In genomic region chr12:121796855-121797751, GRCh38 we compare ENCODE assay signal across 8 cellular contexts. TPM values are rescaled to one million over a fixed set of nuclear protein-coding genes. Genes with fewer than 3 reads are reported as not detected.
DNase-seq lines count a peak whose midpoint lies in the region; ATAC-seq, FAIRE-seq and TF ChIP-seq lines count a peak whose summit lies in the region.

No MANE protein-coding gene starts in this region.

- H4K91ac ChIP-seq in H1 (replicated peaks; ENCODE audit: insufficient read length, low read length): peak overlapping the region; percentile 10

- peaks cover 9 to 16% of the 10 kb centered on the region in 2 experiments for H4K20me1 ChIP-seq in H1 (replicated peaks in 1 of 2; ENCODE audit: control insufficient read depth in 1 of 2, insufficient read depth in 2 of 2, low read length in 2 of 2)

- H2BK5ac ChIP-seq in H1 (ENCODE audit: low read depth, low read length): peak overlapping the region; percentile 84

- peaks cover 11 to 43% (median 23%) of the 10 kb centered on the region in 4 experiments for H3K4me1 ChIP-seq in H1 (replicated peaks in 1 of 4; ENCODE audit: control insufficient read depth in 3 of 4, insufficient read depth in 4 of 4, low read length in 3 of 4)

- H3K4me2 ChIP-seq in H1 (ENCODE audit: insufficient read depth in 1 of 2, low read depth in 2 of 2, low read length in 2 of 2): peak overlapping the region; percentile 66 to 92

- no peak overlapping the region; the same call in 1 of the 2 replicates for H4K8ac ChIP-seq in H1 (ENCODE audit: extremely low read depth, insufficient read depth, low read length)

- H2BK120ac ChIP-seq in H1 (replicated peaks; ENCODE audit: low read depth, low read length): no peak overlapping the region

- CTCF ChIA-PET in H1 (lab: Charles Lee; ENCODE audit: partially characterized antibody): interaction anchor here (0.8 to 18.2 kb wide), 10 partner anchors 11 to 257 kb away, joined by 3 to 363 read pairs (median 74); partner anchors contain the start of genes PSMD9 and SETD1B

- H3K9ac ChIP-seq in H1 (replicated peaks in 1 of 4; ENCODE audit: extremely low read depth in 1 of 4, low read depth in 3 of 4, low read length in 3 of 4): peak overlapping the region in 1 of 4 experiments; percentile 8; a peak in 2 of 7 replicates

- WGBS in H1 (ENCODE audit: extremely low coverage in 1 of 2, insufficient coverage in 1 of 2, insufficient read length in 1 of 2, insufficient replicate concordance in 2 of 2, low coverage in 1 of 2, low lambda C conversion rate in 2 of 2, missing lambda C conversion rate in 1 of 2), 2 experiments: 34% methylated on average over 36 of the region's 39 CpGs; no CpG with 5 or more reads in 1 of the 2 experiments
- WGBS in lower leg skin, 2 donors: 15 to 17% methylated on average over 31 to 39 of the region's 39 CpGs

- TF ChIP-seq POLR2A in H1 (IDR thresholded peaks at IDR 0.05; ENCODE audit: control extremely low read depth in 1 of 2, low read depth in 2 of 2, low read length in 2 of 2) (peak in 1 of 2 experiments; percentile 37; a peak in 1 of 3 replicates), lower leg skin (IDR thresholded peaks at IDR 0.05) (no peak), GM12892 (IDR thresholded peaks at IDR 0.05; ENCODE audit: low read depth, low read length) (no peak)

- H3K4ac ChIP-seq in H1 (replicated peaks; ENCODE audit: insufficient read length, low read depth, low read length): no peak overlapping the region

- peak overlapping the region in 3 of 4 experiments; percentile 14 to 47 (median 32); a peak in 3 of 8 replicates for H3K4me3 ChIP-seq in H1 (ENCODE audit: extremely low read depth in 1 of 4, insufficient read depth in 2 of 4, low read depth in 3 of 4, low read length in 4 of 4)
- no peak overlapping the region for H3K4me3 ChIP-seq in lower leg skin (ENCODE audit: low read depth, poor library complexity, severe bottlenecking)

- H3K14ac ChIP-seq in H1 (ENCODE audit: insufficient read length): no peak overlapping the region

- DNase-seq in AG20443 (ENCODE audit: low spot score) (peak; percentile 91), HT1080 (ENCODE audit: low read depth) (peak; percentile 90), SHP77 treated with DMSO at 0.1 percent for 48 hours (lab: John Stamatoyannopoulos, UW) (peak; percentile 93), H1 (ENCODE audit: low read depth in 1 of 2, low spot score in 2 of 2) (peak; percentile 79 to 87), lower leg skin (ENCODE audit: low spot score in 2 of 2) (peak; percentile 89 to 98), stromal cell of bone marrow (ENCODE audit: low read depth) (peak; percentile 75), GM12892 (ENCODE audit: insufficient read length) (no peak)

- H2BK12ac ChIP-seq in H1 (ENCODE audit: low read depth, low read length): 0 out of 2 replicates have a peak overlapping the region, but pooled peaks have one; percentile 50

- peaks cover 0 to 32% of the 10 kb centered on the region in 2 experiments; a peak in 2 of 4 replicates for H3K79me2 ChIP-seq in H1 (ENCODE audit: control insufficient read depth in 1 of 2, insufficient read depth in 2 of 2, low read length in 2 of 2)

- FAIRE-seq in H1 (lab: Jason Lieb, UNC) (no peak), GM12892 (lab: Jason Lieb, UNC) (no peak)

- intact Hi-C loops in lower leg skin (cut with DNase I; ENCODE audit: low total_unique reads): no loop called here

- peaks cover 24% of the 10 kb centered on the region; the same call in 1 of the 2 replicates for H3K23me2 ChIP-seq in H1 (ENCODE audit: low read depth, low read length)

- TF ChIP-seq CTCF in H1 (IDR thresholded peaks at IDR 0.05; ENCODE audit: control extremely low read depth in 1 of 3, insufficient read depth in 1 of 3, low read depth in 1 of 3, low read length in 3 of 3) (peak in 2 of 3 experiments; percentile 36 to 37; a peak in 3 of 4 replicates), lower leg skin (IDR thresholded peaks at IDR 0.05) (no peak)

- H3K23ac ChIP-seq in H1 (ENCODE audit: insufficient read length): no peak overlapping the region

- ATAC-seq in HG03565 (IDR thresholded peaks at IDR 0.05; ENCODE audit: unreplicated experiment): no peak

- no peak overlapping the region for H3K56ac ChIP-seq in H1 (replicated peaks; ENCODE audit: insufficient read length, low read depth, low read length)

- peak overlapping the region; percentile 95; the same call in 1 of the 2 replicates for H2BK20ac ChIP-seq in H1 (ENCODE audit: low read length)

- H2AK5ac ChIP-seq in H1 (ENCODE audit: low read depth, low read length): no peak overlapping the region

- H3K79me1 ChIP-seq in H1 (ENCODE audit: low read depth, low read length): 0 out of 2 replicates have a peak, but pooled peaks cover 9% of the 10 kb centered on the region

- no peaks in the 10 kb centered on the region for H3K9me3 ChIP-seq in H1 (ENCODE audit: insufficient read depth in 2 of 2, low read depth in 1 of 2, low read length in 1 of 2)

- H3K36me3 ChIP-seq in H1 (ENCODE audit: control insufficient read depth in 2 of 4, insufficient read depth in 4 of 4, low read length in 3 of 4): peaks cover 0 to 16% (median 3%) of the 10 kb centered on the region in 4 experiments; a peak in 4 of 8 replicates

- no peak for TF ChIP-seq EP300 in H1 (IDR thresholded peaks at IDR 0.05; ENCODE audit: borderline replicate concordance in 1 of 2, low read depth in 2 of 2, low read length in 2 of 2)

- peak overlapping the region; percentile 75; the same call in 1 of the 2 replicates for H2BK15ac ChIP-seq in H1 (ENCODE audit: low read length)

- POLR2A ChIA-PET in H1 (lab: Charles Lee; ENCODE audit: partially characterized antibody): interaction anchor here (0.8 to 34.9 kb wide), 10 partner anchors 3 to 212 kb away, joined by 3 to 958 read pairs (median 8); partner anchors contain the start of genes PSMD9, RHOF and SETD1B

- H2AFZ ChIP-seq in H1 (ENCODE audit: low read length): no peak overlapping the region

- peak overlapping the region; percentile 60 for H4K5ac ChIP-seq in H1 (ENCODE audit: insufficient read length, low read depth, low read length)

- peak overlapping the region; percentile 68 for H3K18ac ChIP-seq in H1 (ENCODE audit: extremely low read depth, low read length)

- peak in 1 of 2 experiments; percentile 26; a peak in 1 of 4 replicates for TF ChIP-seq RAD21 in H1 (IDR thresholded peaks at IDR 0.05 in 1 of 2, conservative IDR thresholded peaks at IDR 0.05 in 1 of 2; ENCODE audit: low read depth in 2 of 2, low read length in 2 of 2)

- H3K27ac ChIP-seq in H1 (ENCODE audit: low read depth, low read length): 0 out of 2 replicates have a peak overlapping the region, but pooled peaks have one; percentile 13

- H3K27me3 ChIP-seq in H1 (replicated peaks in 1 of 4; ENCODE audit: control insufficient read depth in 3 of 4, extremely low read depth in 1 of 4, insufficient read depth in 3 of 4, low read length in 3 of 4): 0 out of 7 replicates have a peak, but pooled peaks cover 0 to 2% (median 0%) of the 10 kb centered on the region in 4 experiments

TF ChIP-seq in H1, 55 proteins besides CTCF, POLR2A, EP300 and RAD21 (continues in another document):
- TF ChIP-seq TBP (IDR thresholded peaks at IDR 0.05; ENCODE audit: low read depth, low read length) (peak; percentile 28; the same call in 1 of the 2 replicates), SIN3A (conservative IDR thresholded peaks at IDR 0.05 in 1 of 2, IDR thresholded peaks at IDR 0.05 in 1 of 2; ENCODE audit: low read depth in 1 of 2, low read length in 2 of 2) (0 out of 4 replicates have a peak, but pooled peaks of 1 of the 2 experiments have one; percentile 37), HDAC6 (IDR thresholded peaks at IDR 0.05; ENCODE audit: low read depth, low read length) (no peak), E2F6 (IDR thresholded peaks at IDR 0.05) (no peak), CREB1 (IDR thresholded peaks at IDR 0.05) (peak; percentile 22; the same call in 1 of the 2 replicates), CHD1 (IDR thresholded peaks at IDR 0.05; ENCODE audit: low read depth, low read length) (no peak), BRCA1 (IDR thresholded peaks at IDR 0.05; ENCODE audit: low read depth, low read length) (no peak), ASH2L (IDR thresholded peaks at IDR 0.05; ENCODE audit: low read length) (peak; percentile 21)

RNA-seq across cellular contexts. Expression of gene RHOF, which starts 3.6 kb away (rescaled TPM):
- total RNA-seq in HT1080 (2014; rRNA removed; shearing (Covaris generic)): 31.4 and 39.9 TPM in 2 replicates
- polyA plus RNA-seq in HT1080 (2015; cell fraction: cytosol; rRNA removed): 45.1 and 53.0 TPM in 2 replicates
- polyA plus RNA-seq in HT1080 (2015; cell fraction: nucleus; rRNA removed): 29.1 and 33.7 TPM in 2 replicates
- 31.0 and 31.9 TPM in 2 replicates for total RNA-seq in H1 (2021; fragmentation: NEBNext Ultra II Directional; extraction: Animal tissue kit (Norgen Biotek cat#: 25700))
- 23.8 and 33.2 TPM in 2 replicates for polyA plus RNA-seq in H1 (2011; rRNA removed)
- polyA plus RNA-seq in H1 (2011; cell fraction: cytosol; rRNA removed): 24.2 TPM
- polyA plus RNA-seq in H1 (2011; cell fraction: nucleus; rRNA removed): 46.5 TPM
- polyA plus RNA-seq in H1 (2012, experiment 1 of 2): 13.3 to 22.8 TPM (median 17.1 TPM) in 4 replicates
- polyA plus RNA-seq in H1 (2012, experiment 2 of 2): 10.2 TPM
- 16.3 TPM for polyA plus RNA-seq in H1 (2013, experiment 1 of 2)
- 14.9 TPM for polyA plus RNA-seq in H1 (2013, experiment 2 of 2)
- polyA minus RNA-seq in H1 (2011; rRNA and poly(A)+ RNA removed): 15.0 and 16.7 TPM in 2 replicates
- 27.1 TPM for polyA minus RNA-seq in H1 (2011; cell fraction: cytosol; rRNA and poly(A)+ RNA removed)
- polyA minus RNA-seq in H1 (2011; cell fraction: nucleus; rRNA and poly(A)+ RNA removed): 45.4 TPM
- total RNA-seq in lower leg skin: 10 to 100 TPM in 2 of 4 donors, 1 to 10 TPM in 2; 5.4 to 24.1 (median 9.9) TPM
- 32.0 TPM for polyA plus RNA-seq in GM12892 (2012; ENCODE audit: missing spikeins)

RNA-seq across cellular contexts. Expression of gene SETD1B, which starts 6.7 kb away (rescaled TPM):
- total RNA-seq in HT1080 (2014; rRNA removed; shearing (Covaris generic)): 2.8 and 5.0 TPM in 2 replicates
- polyA plus RNA-seq in HT1080 (2015; cell fraction: cytosol; rRNA removed): 5.2 and 5.4 TPM in 2 replicates
- 11.5 and 12.0 TPM in 2 replicates for polyA plus RNA-seq in HT1080 (2015; cell fraction: nucleus; rRNA removed)
- 17.7 and 17.8 TPM in 2 replicates for total RNA-seq in H1 (2021; fragmentation: NEBNext Ultra II Directional; extraction: Animal tissue kit (Norgen Biotek cat#: 25700))
- 1.3 and 2.3 TPM in 2 replicates for polyA plus RNA-seq in H1 (2011; rRNA removed)
- polyA plus RNA-seq in H1 (2011; cell fraction: cytosol; rRNA removed): 1.2 TPM
- polyA plus RNA-seq in H1 (2011; cell fraction: nucleus; rRNA removed): 4.1 TPM
- polyA plus RNA-seq in H1 (2012, experiment 1 of 2): 6.5 to 10.1 TPM (median 8.7 TPM) in 4 replicates
- 4.9 TPM for polyA plus RNA-seq in H1 (2012, experiment 2 of 2)
- 6.6 TPM for polyA plus RNA-seq in H1 (2013, experiment 1 of 2)
- 5.8 TPM for polyA plus RNA-seq in H1 (2013, experiment 2 of 2)
- 1.5 and 2.3 TPM in 2 replicates for polyA minus RNA-seq in H1 (2011; rRNA and poly(A)+ RNA removed)
- 5.3 TPM for polyA minus RNA-seq in H1 (2011; cell fraction: cytosol; rRNA and poly(A)+ RNA removed)
- 4.7 TPM for polyA minus RNA-seq in H1 (2011; cell fraction: nucleus; rRNA and poly(A)+ RNA removed)
- 10 to 100 TPM; 10.1 to 15.0 (median 11.6) TPM for total RNA-seq in lower leg skin
- polyA plus RNA-seq in GM12892 (2012; ENCODE audit: missing spikeins): 2.1 TPM

Comparison
In these comparisons a context has a peak if more than half of its experiments do, and no peak if none do; other contexts are left out.
1. CTCF ChIP-seq: peak in H1 (2 of 3); none in lower leg skin (0 of 3).